16 cellular contexts compared by ENCODE assay signal in the genomic region with DNA sequence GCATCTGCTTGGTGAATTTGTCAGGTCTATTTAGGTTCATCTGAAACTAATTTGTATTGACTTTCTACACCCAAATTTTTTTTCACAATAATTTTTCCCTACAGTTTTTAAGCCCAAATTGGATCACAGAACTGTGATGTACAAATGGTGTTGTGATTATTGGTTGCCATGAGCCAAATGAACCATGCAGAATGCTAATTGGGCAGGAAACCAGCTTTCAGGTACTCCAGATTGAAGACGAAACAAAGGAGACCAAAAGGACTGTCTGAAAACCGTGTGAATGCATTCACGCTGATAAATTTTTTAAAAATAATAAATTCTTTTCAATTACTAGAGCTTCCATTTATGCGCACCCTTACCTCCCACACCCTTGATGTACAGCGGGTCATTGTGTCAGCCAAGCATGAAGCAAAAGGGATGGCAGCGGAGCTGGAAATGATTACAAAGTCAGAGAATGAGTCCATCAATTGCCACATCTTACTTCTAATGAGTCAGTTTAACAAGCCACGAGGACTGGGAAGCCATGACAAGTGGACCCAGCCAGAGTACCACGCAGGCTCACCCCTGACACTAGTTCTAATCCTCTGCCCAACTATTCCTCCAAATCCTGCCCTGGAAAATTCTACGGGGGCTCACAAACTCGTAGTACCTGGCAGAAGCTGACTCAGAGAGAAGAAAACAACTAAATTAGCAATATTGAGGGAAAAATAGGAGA.
"Had no signal": no experiment of that assay in that cellular context is flagged by ENCODE, and none has a peak within 500 bp of the region (broad histone marks: within the 10 kb centered on the region; RNA-seq: fewer than 3 reads in every experiment).

No MANE protein-coding gene starts in this region.

- H3K36me3 Mint-ChIP-seq: stimulated activated effector memory CD8-positive, alpha-beta T cell treated with anti-CD3 and anti-CD28 coated beads, Interleukin-12 subunit alpha, Interleukin-12 subunit beta, amount 100 ng/mL, for 72 hours had no signal

- H3K9me3 ChIP-seq: heart left ventricle, left ventricle myocardium inferior, right atrium auricular region, tibial nerve had no signal

- H3K4me3 ChIP-seq: heart left ventricle, left ventricle myocardium inferior, right atrium auricular region, smooth muscle cell, tibial nerve had no signal

- H3K9me3 Mint-ChIP-seq: activated CD8-positive, alpha-beta T cell treated with anti-CD3 and anti-CD28 coated beads for 36 hours; activated naive CD4-positive, alpha-beta T cell treated with anti-CD3 and anti-CD28 coated beads for 36 hours; stimulated activated effector memory CD8-positive, alpha-beta T cell treated with anti-CD3 and anti-CD28 coated beads, Interleukin-12 subunit alpha, Interleukin-12 subunit beta, amount 100 ng/mL, for 72 hours; T-cell had no signal

- H3K27me3 Mint-ChIP-seq: activated CD8-positive, alpha-beta T cell treated with anti-CD3 and anti-CD28 coated beads for 36 hours; T-cell had no signal

- H3K27ac Mint-ChIP-seq: activated CD8-positive, alpha-beta T cell treated with anti-CD3 and anti-CD28 coated beads for 36 hours; activated naive CD4-positive, alpha-beta T cell treated with anti-CD3 and anti-CD28 coated beads for 36 hours; stimulated activated effector memory CD8-positive, alpha-beta T cell treated with anti-CD3 and anti-CD28 coated beads, Interleukin-12 subunit alpha, Interleukin-12 subunit beta, amount 100 ng/mL, for 72 hours; T-cell had no signal

- H3K4me2 ChIP-seq: smooth muscle cell had no signal

- H3K36me3 ChIP-seq: right atrium auricular region, WERI-Rb-1 had no signal

- H3K27ac ChIP-seq: left ventricle myocardium inferior, right atrium auricular region, tibial nerve, WERI-Rb-1 had no signal

- ATAC-seq: activated CD8-positive, alpha-beta T cell treated with anti-CD3 and anti-CD28 coated beads for 36 hours; heart left ventricle; T-cell had no signal

- H3K4me1 Mint-ChIP-seq: stimulated activated effector memory CD8-positive, alpha-beta T cell treated with anti-CD3 and anti-CD28 coated beads, Interleukin-12 subunit alpha, Interleukin-12 subunit beta, amount 100 ng/mL, for 72 hours; T-cell had no signal

- H3K4me3 Mint-ChIP-seq: activated CD8-positive, alpha-beta T cell treated with anti-CD3 and anti-CD28 coated beads for 36 hours; activated naive CD4-positive, alpha-beta T cell treated with anti-CD3 and anti-CD28 coated beads for 36 hours; stimulated activated effector memory CD8-positive, alpha-beta T cell treated with anti-CD3 and anti-CD28 coated beads, Interleukin-12 subunit alpha, Interleukin-12 subunit beta, amount 100 ng/mL, for 72 hours; T-cell had no signal

- H3K27me3 ChIP-seq: heart left ventricle, right atrium auricular region, tibial nerve had no signal

- DNase-seq: activated CD4-positive, alpha-beta T cell treated with anti-CD3 and anti-CD28 coated beads for 4 hours; activated CD8-positive, alpha-beta memory T cell treated with anti-CD3 and anti-CD28 coated beads, Interleukin-2, amount 50 U/mL, for 4 hours; activated CD8-positive, alpha-beta T cell treated with anti-CD3 and anti-CD28 coated beads for 36 hours; activated naive CD4-positive, alpha-beta T cell treated with anti-CD3 and anti-CD28 coated beads for 36 hours; central memory CD4-positive, alpha-beta T cell; effector memory CD4-positive, alpha-beta T cell; erythroblast; heart left ventricle; left ventricle myocardium inferior; mesendoderm; T-cell; WERI-Rb-1 had no signal
